In the genomic region with DNA sequence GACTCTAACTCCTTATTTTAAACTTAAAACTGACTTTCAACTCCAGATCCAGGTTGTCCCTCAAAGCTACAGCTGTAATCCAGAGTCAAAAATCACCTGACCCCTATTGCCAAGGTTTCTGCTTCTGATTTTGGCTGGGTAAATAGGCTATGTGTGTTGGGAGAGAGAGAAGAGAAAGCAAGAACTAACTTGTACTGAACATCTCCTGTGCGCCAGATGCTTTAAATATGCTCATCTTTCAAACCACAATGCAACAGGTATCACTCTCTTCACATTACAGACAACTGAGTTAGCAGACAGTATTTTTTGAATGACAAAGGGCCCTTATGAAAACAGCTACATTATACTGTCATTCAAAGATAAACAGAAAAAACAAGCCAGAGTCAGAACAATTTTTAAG, we compare ENCODE assay signal across 1 cellular context.
TF ChIP-seq lines count a peak whose summit lies in the region.

No MANE protein-coding gene starts in this region.

TF ChIP-seq in HEK293, 187 proteins besides CTCF, POLR2A, EP300 and RAD21:
- TF ChIP-seq, protein P1, sequence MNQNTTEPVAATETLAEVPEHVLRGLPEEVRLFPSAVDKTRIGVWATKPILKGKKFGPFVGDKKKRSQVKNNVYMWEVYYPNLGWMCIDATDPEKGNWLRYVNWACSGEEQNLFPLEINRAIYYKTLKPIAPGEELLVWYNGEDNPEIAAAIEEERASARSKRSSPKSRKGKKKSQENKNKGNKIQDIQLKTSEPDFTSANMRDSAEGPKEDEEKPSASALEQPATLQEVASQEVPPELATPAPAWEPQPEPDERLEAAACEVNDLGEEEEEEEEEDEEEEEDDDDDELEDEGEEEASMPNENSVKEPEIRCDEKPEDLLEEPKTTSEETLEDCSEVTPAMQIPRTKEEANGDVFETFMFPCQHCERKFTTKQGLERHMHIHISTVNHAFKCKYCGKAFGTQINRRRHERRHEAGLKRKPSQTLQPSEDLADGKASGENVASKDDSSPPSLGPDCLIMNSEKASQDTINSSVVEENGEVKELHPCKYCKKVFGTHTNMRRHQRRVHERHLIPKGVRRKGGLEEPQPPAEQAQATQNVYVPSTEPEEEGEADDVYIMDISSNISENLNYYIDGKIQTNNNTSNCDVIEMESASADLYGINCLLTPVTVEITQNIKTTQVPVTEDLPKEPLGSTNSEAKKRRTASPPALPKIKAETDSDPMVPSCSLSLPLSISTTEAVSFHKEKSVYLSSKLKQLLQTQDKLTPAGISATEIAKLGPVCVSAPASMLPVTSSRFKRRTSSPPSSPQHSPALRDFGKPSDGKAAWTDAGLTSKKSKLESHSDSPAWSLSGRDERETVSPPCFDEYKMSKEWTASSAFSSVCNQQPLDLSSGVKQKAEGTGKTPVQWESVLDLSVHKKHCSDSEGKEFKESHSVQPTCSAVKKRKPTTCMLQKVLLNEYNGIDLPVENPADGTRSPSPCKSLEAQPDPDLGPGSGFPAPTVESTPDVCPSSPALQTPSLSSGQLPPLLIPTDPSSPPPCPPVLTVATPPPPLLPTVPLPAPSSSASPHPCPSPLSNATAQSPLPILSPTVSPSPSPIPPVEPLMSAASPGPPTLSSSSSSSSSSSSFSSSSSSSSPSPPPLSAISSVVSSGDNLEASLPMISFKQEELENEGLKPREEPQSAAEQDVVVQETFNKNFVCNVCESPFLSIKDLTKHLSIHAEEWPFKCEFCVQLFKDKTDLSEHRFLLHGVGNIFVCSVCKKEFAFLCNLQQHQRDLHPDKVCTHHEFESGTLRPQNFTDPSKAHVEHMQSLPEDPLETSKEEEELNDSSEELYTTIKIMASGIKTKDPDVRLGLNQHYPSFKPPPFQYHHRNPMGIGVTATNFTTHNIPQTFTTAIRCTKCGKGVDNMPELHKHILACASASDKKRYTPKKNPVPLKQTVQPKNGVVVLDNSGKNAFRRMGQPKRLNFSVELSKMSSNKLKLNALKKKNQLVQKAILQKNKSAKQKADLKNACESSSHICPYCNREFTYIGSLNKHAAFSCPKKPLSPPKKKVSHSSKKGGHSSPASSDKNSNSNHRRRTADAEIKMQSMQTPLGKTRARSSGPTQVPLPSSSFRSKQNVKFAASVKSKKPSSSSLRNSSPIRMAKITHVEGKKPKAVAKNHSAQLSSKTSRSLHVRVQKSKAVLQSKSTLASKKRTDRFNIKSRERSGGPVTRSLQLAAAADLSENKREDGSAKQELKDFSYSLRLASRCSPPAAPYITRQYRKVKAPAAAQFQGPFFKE (tag by site-specific recombination; IDR thresholded peaks at IDR 0.05; ENCODE audit: borderline replicate concordance): no peak
- TF ChIP-seq ZNF624 (tag by site-specific recombination; IDR thresholded peaks at IDR 0.05) (no peak), ZNF398 (tag by site-specific recombination; IDR thresholded peaks at IDR 0.05) (no peak), ZNF26 (tag by site-specific recombination; IDR thresholded peaks at IDR 0.05) (no peak), SCRT2 (tag by site-specific recombination; IDR thresholded peaks at IDR 0.05) (peak; percentile 79), ZFP3 (tag by site-specific recombination; IDR thresholded peaks at IDR 0.05; ENCODE audit: low read depth) (no peak), ZNF404 (tag by site-specific recombination; IDR thresholded peaks at IDR 0.05) (no peak), ZNF623 (tag by site-specific recombination; IDR thresholded peaks at IDR 0.05) (no peak)
